9 cellular contexts compared by ENCODE assay signal in genomic region chr2:109510136-109511028, GRCh38.
DNase-seq lines count a peak whose midpoint lies in the region; ATAC-seq and TF ChIP-seq lines count a peak whose summit lies in the region.
"Had no signal": no experiment of that assay in that cellular context is flagged by ENCODE, and none has a peak within 500 bp of the region (broad histone marks: within the 10 kb centered on the region; RNA-seq: fewer than 3 reads in every experiment).

No MANE protein-coding gene starts in this region.

- no peaks in the 10 kb centered on the region for H3K9me3 Mint-ChIP-seq in activated naive CD4-positive, alpha-beta T cell treated with anti-CD3 and anti-CD28 coated beads for 36 hours
- H3K9me3 Mint-ChIP-seq in glutamatergic neuron (ENCODE audit: unreplicated experiment): peaks cover 15% of the 10 kb centered on the region

- H3K4me1 Mint-ChIP-seq in activated naive CD4-positive, alpha-beta T cell treated with anti-CD3 and anti-CD28 coated beads for 36 hours (ENCODE audit: low read depth): peaks cover 3% of the 10 kb centered on the region
- H3K4me1 Mint-ChIP-seq in glutamatergic neuron (ENCODE audit: low read depth, unreplicated experiment): no peaks in the 10 kb centered on the region

- peak; percentile 79 for ATAC-seq in SK-N-SH treated with all-trans-retinoic acid at 6 μM for 48 hours

- TF ChIP-seq CTCF in LNCaP clone FGC (IDR thresholded peaks at IDR 0.05; ENCODE audit: control insufficient read depth, extremely low read depth, insufficient read depth) (peak; percentile 92), glutamatergic neuron (IDR thresholded peaks at IDR 0.05; ENCODE audit: partially characterized antibody, unreplicated experiment) (peak; percentile 91)

- H3K4me3 ChIP-seq in LNCaP clone FGC (ENCODE audit: low read depth, low read length): no peak overlapping the region
- H3K4me3 ChIP-seq: skin epidermis had no signal

- intact Hi-C loops in activated naive CD4-positive, alpha-beta T cell treated with anti-CD3 and anti-CD28 coated beads for 36 hours (cut with micrococcal nuclease): loop anchor here (1.0 to 5.0 kb wide), 7 partner anchors 181 to 655 kb away; partner anchors contain the start of gene EDAR

- no peak overlapping the region for H3K27ac Mint-ChIP-seq in activated naive CD4-positive, alpha-beta T cell treated with anti-CD3 and anti-CD28 coated beads for 36 hours
- H3K27ac Mint-ChIP-seq in glutamatergic neuron (ENCODE audit: unreplicated experiment): no peak overlapping the region

- H3K36me3 Mint-ChIP-seq in activated naive CD4-positive, alpha-beta T cell treated with anti-CD3 and anti-CD28 coated beads for 36 hours (ENCODE audit: low read depth): no peaks in the 10 kb centered on the region
- peaks cover 6% of the 10 kb centered on the region for H3K36me3 Mint-ChIP-seq in glutamatergic neuron (ENCODE audit: unreplicated experiment)

- H3K27me3 Mint-ChIP-seq in activated naive CD4-positive, alpha-beta T cell treated with anti-CD3 and anti-CD28 coated beads for 36 hours (ENCODE audit: low read depth): no peaks in the 10 kb centered on the region
- H3K27me3 Mint-ChIP-seq in glutamatergic neuron (ENCODE audit: unreplicated experiment): peaks cover 2% of the 10 kb centered on the region

- H3K4me3 Mint-ChIP-seq in activated naive CD4-positive, alpha-beta T cell treated with anti-CD3 and anti-CD28 coated beads for 36 hours: no peak overlapping the region
- peak overlapping the region; percentile 65 for H3K4me3 Mint-ChIP-seq in glutamatergic neuron (ENCODE audit: unreplicated experiment)

- CTCF ChIA-PET in activated naive CD4-positive, alpha-beta T cell treated with anti-CD3 and anti-CD28 coated beads for 36 hours (lab: Charles Lee): interaction anchor here (0.5 to 4.6 kb wide), 38 partner anchors 12 to 815 kb away, joined by 3 to 57 read pairs (median 3); partner anchors contain the start of gene SH3RF3

- DNase-seq in NCI-H187 (lab: John Stamatoyannopoulos, UW) (peak; percentile 15 to 31), NCI-H187 treated with DMSO at 0.1 percent for 48 hours (lab: John Stamatoyannopoulos, UW) (no peak), LNCaP clone FGC (ENCODE audit: low read depth) (peak; percentile 27), glutamatergic neuron (peak; percentile 81), pons (ENCODE audit: low spot score) (peak; percentile 66), ureter (ENCODE audit: low spot score) (peak; percentile 84)
- DNase-seq in activated naive CD4-positive, alpha-beta T cell treated with anti-CD3 and anti-CD28 coated beads for 36 hours: peak; percentile 89

TF ChIP-seq in SK-N-SH treated with all-trans-retinoic acid at 6 μM for 48 hours, 23 proteins besides CTCF, POLR2A, EP300 and RAD21:
- no peak for TF ChIP-seq ZNF8 (CRISPR knock-in tag; IDR thresholded peaks at IDR 0.05)
- TF ChIP-seq CREB5 (CRISPR knock-in tag; IDR thresholded peaks at IDR 0.05; ENCODE audit: low read depth): no peak
- TF ChIP-seq SNAI2 (CRISPR knock-in tag; IDR thresholded peaks at IDR 0.05): no peak
- TF ChIP-seq ZNF565 (CRISPR knock-in tag; conservative IDR thresholded peaks at IDR 0.05; ENCODE audit: low read depth): no peak
- TF ChIP-seq ZNF70 (CRISPR knock-in tag; IDR thresholded peaks at IDR 0.05): no peak
- TF ChIP-seq GLIS3 (CRISPR knock-in tag; IDR thresholded peaks at IDR 0.05): no peak
- TF ChIP-seq, protein P1, sequence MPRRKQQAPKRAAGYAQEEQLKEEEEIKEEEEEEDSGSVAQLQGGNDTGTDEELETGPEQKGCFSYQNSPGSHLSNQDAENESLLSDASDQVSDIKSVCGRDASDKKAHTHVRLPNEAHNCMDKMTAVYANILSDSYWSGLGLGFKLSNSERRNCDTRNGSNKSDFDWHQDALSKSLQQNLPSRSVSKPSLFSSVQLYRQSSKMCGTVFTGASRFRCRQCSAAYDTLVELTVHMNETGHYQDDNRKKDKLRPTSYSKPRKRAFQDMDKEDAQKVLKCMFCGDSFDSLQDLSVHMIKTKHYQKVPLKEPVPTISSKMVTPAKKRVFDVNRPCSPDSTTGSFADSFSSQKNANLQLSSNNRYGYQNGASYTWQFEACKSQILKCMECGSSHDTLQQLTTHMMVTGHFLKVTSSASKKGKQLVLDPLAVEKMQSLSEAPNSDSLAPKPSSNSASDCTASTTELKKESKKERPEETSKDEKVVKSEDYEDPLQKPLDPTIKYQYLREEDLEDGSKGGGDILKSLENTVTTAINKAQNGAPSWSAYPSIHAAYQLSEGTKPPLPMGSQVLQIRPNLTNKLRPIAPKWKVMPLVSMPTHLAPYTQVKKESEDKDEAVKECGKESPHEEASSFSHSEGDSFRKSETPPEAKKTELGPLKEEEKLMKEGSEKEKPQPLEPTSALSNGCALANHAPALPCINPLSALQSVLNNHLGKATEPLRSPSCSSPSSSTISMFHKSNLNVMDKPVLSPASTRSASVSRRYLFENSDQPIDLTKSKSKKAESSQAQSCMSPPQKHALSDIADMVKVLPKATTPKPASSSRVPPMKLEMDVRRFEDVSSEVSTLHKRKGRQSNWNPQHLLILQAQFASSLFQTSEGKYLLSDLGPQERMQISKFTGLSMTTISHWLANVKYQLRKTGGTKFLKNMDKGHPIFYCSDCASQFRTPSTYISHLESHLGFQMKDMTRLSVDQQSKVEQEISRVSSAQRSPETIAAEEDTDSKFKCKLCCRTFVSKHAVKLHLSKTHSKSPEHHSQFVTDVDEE (CRISPR knock-in tag; IDR thresholded peaks at IDR 0.05): no peak
- no peak for TF ChIP-seq TCF4 (CRISPR knock-in tag; IDR thresholded peaks at IDR 0.05; ENCODE audit: borderline replicate concordance)
- no peak for TF ChIP-seq PATZ1 (CRISPR knock-in tag; IDR thresholded peaks at IDR 0.05; ENCODE audit: borderline replicate concordance)
- TF ChIP-seq BACH2 (CRISPR knock-in tag; IDR thresholded peaks at IDR 0.05; ENCODE audit: borderline replicate concordance): no peak
- TF ChIP-seq ARNTL (CRISPR knock-in tag; IDR thresholded peaks at IDR 0.05; ENCODE audit: borderline replicate concordance, low read depth): no peak
- no peak for TF ChIP-seq CSDC2 (CRISPR knock-in tag; IDR thresholded peaks at IDR 0.05)
- TF ChIP-seq ESRRG (CRISPR knock-in tag; IDR thresholded peaks at IDR 0.05): no peak
- no peak for TF ChIP-seq PPARA (CRISPR knock-in tag; IDR thresholded peaks at IDR 0.05; ENCODE audit: borderline replicate concordance)
- TF ChIP-seq RARB (CRISPR knock-in tag; IDR thresholded peaks at IDR 0.05): no peak
- no peak for TF ChIP-seq ISL1 (CRISPR knock-in tag; IDR thresholded peaks at IDR 0.05)
- no peak for TF ChIP-seq ZFP3 (CRISPR knock-in tag; IDR thresholded peaks at IDR 0.05)
- TF ChIP-seq TOX (CRISPR knock-in tag; IDR thresholded peaks at IDR 0.05; ENCODE audit: borderline replicate concordance): no peak
TF ChIP-seq in SK-N-SH treated with all-trans-retinoic acid at 6 μM for 48 hours: peak in this region for 0.
